ENCODE assay signal across 20 cellular contexts in genomic region chr19:47143322-47144073, GRCh38. TPM values are rescaled to one million over a fixed set of nuclear protein-coding genes. Genes with fewer than 3 reads are reported as not detected.
DNase-seq lines count a peak whose midpoint lies in the region; ATAC-seq, FAIRE-seq and TF ChIP-seq lines count a peak whose summit lies in the region.
"Had no signal": no experiment of that assay in that cellular context is flagged by ENCODE, and none has a peak within 500 bp of the region (broad histone marks: within the 10 kb centered on the region; RNA-seq: fewer than 3 reads in every experiment).

No MANE protein-coding gene starts in this region.

- WGBS in body of pancreas, 2 donors, result 80 to 86% methylated on average over 10 to 11 of the region's 11 CpGs

- H3K27ac ChIP-seq in body of pancreas, result no peak overlapping the region
- H3K27ac ChIP-seq: HL-60, KMS-11, parathyroid adenoma, SJCRH30, testis had no signal

- FAIRE-seq in GM12891 (lab: Jason Lieb, UNC), result no peak

- H3K9me3 Mint-ChIP-seq in activated naive CD4-positive, alpha-beta T cell treated with anti-CD3 and anti-CD28 coated beads, Interleukin-2, amount 10 ng/mL, durations not matched to agents 7 days and 5 days, result no peaks in the 10 kb centered on the region
- H3K9me3 Mint-ChIP-seq in nephron progenitor cell, result peaks cover 9% of the 10 kb centered on the region

- no peak overlapping the region for H3K4me3 Mint-ChIP-seq in activated naive CD4-positive, alpha-beta T cell treated with anti-CD3 and anti-CD28 coated beads, Interleukin-2, amount 10 ng/mL, durations not matched to agents 7 days and 5 days
- no peak overlapping the region for H3K4me3 Mint-ChIP-seq in nephron progenitor cell

- no peaks in the 10 kb centered on the region for H3K4me1 ChIP-seq in body of pancreas
- H3K4me1 ChIP-seq: SJCRH30, testis had no signal

- no peak overlapping the region for H3K4me3 ChIP-seq in body of pancreas
- H3K4me3 ChIP-seq: SJCRH30, testis had no signal

- ATAC-seq in body of pancreas (no peak), GM18511 (IDR thresholded peaks at IDR 0.05; ENCODE audit: unreplicated experiment) (no peak)

- CTCF ChIA-PET in activated naive CD4-positive, alpha-beta T cell treated with anti-CD3 and anti-CD28 coated beads, Interleukin-2, amount 10 ng/mL, durations not matched to agents 7 days and 5 days (lab: Charles Lee), result interaction anchor here (0.8 to 1.7 kb wide), 4 partner anchors 12 to 131 kb away, joined by 3 to 6 read pairs (median 4); no protein-coding TSS in a partner anchor

- DNase-seq in activated naive CD4-positive, alpha-beta T cell treated with anti-CD3 and anti-CD28 coated beads, Interleukin-2, amount 10 ng/mL, durations not matched to agents 7 days and 5 days, result no peak
- DNase-seq in activated naive CD4-positive, alpha-beta T cell treated with Interleukin-2 at 50 U/mL for 16 hours, result no peak
- DNase-seq in amniotic epithelial cell (ENCODE audit: low read depth) (peak; percentile 68), nephron progenitor cell (no peak), NCI-H1436 (lab: John Stamatoyannopoulos, UW) (no peak), body of pancreas (no peak), GM12891 (ENCODE audit: insufficient read length, low spot score) (no peak)
- DNase-seq: amygdala, Calu3, GDM1, islet precursor cell, midbrain, NCI-H1436 treated with DMSO at 0.1 percent for 48 hours, NCI-H446, SJCRH30, testis had no signal

- H3K9me3 ChIP-seq in body of pancreas, result no peaks in the 10 kb centered on the region
- H3K9me3 ChIP-seq: SJCRH30, testis had no signal

- TF ChIP-seq POLR2A in body of pancreas (IDR thresholded peaks at IDR 0.05) (no peak), GM12891 (IDR thresholded peaks at IDR 0.05; ENCODE audit: low read depth, low read length) (no peak)

- TF ChIP-seq CTCF in nephron progenitor cell (IDR thresholded peaks at IDR 0.05) (no peak), body of pancreas (IDR thresholded peaks at IDR 0.05) (no peak)

- peaks cover 48% of the 10 kb centered on the region for H3K36me3 Mint-ChIP-seq in activated naive CD4-positive, alpha-beta T cell treated with anti-CD3 and anti-CD28 coated beads, Interleukin-2, amount 10 ng/mL, durations not matched to agents 7 days and 5 days
- H3K36me3 Mint-ChIP-seq in nephron progenitor cell (ENCODE audit: low read depth), result peaks cover 74% of the 10 kb centered on the region

- H3K36me3 ChIP-seq in body of pancreas (replicated peaks in 1 of 2; ENCODE audit: insufficient read depth in 1 of 2, low read depth in 2 of 2), result peaks cover 13 to 20% of the 10 kb centered on the region in 2 donors

- H3K27me3 Mint-ChIP-seq in activated naive CD4-positive, alpha-beta T cell treated with anti-CD3 and anti-CD28 coated beads, Interleukin-2, amount 10 ng/mL, durations not matched to agents 7 days and 5 days, result no peaks in the 10 kb centered on the region
- peaks cover 3% of the 10 kb centered on the region for H3K27me3 Mint-ChIP-seq in nephron progenitor cell (ENCODE audit: low read depth, poor library complexity)

- no peaks in the 10 kb centered on the region for H3K27me3 ChIP-seq in body of pancreas
- H3K27me3 ChIP-seq: SJCRH30, testis had no signal

- H3K4me1 Mint-ChIP-seq in activated naive CD4-positive, alpha-beta T cell treated with anti-CD3 and anti-CD28 coated beads, Interleukin-2, amount 10 ng/mL, durations not matched to agents 7 days and 5 days, result peaks cover 62% of the 10 kb centered on the region
- H3K4me1 Mint-ChIP-seq in nephron progenitor cell, result peaks cover 15% of the 10 kb centered on the region

- intact Hi-C loops in body of pancreas (cut with DNase I), result no loop called here

- peak overlapping the region; percentile 29 for H3K27ac Mint-ChIP-seq in activated naive CD4-positive, alpha-beta T cell treated with anti-CD3 and anti-CD28 coated beads, Interleukin-2, amount 10 ng/mL, durations not matched to agents 7 days and 5 days
- H3K27ac Mint-ChIP-seq in nephron progenitor cell, result peak overlapping the region; percentile 40

TF ChIP-seq in GM12891, 5 proteins besides CTCF, POLR2A, EP300 and RAD21:
- TF ChIP-seq POLR2AphosphoS5 (IDR thresholded peaks at IDR 0.05; ENCODE audit: low read depth, low read length) (no peak), SPI1 (IDR thresholded peaks at IDR 0.05; ENCODE audit: low read depth, low read length) (no peak), TAF1 (IDR thresholded peaks at IDR 0.05; ENCODE audit: low read depth, low read length) (no peak), POU2F2 (IDR thresholded peaks at IDR 0.05; ENCODE audit: low read depth, low read length) (no peak), PAX5 (IDR thresholded peaks at IDR 0.05; ENCODE audit: insufficient read depth, low read length, severe bottlenecking) (no peak)

RNA-seq across cellular contexts. Expression of gene SAE1, which starts 12.9 kb away (rescaled TPM):
- 10 to 100 TPM; 14.5 to 21.5 TPM for total RNA-seq in body of pancreas
- 99.4 TPM for polyA plus RNA-seq in GM12891 (2012; ENCODE audit: low read depth, missing spikeins)

RNA-seq across cellular contexts. Expression of gene ZC3H4, which starts 29.9 kb away (rescaled TPM):
- total RNA-seq in body of pancreas, result 10 to 100 TPM; 18.9 to 34.3 TPM
- 14.9 TPM for polyA plus RNA-seq in GM12891 (2012; ENCODE audit: low read depth, missing spikeins)
